Comparison of ENCODE assay signal across 6 cellular contexts in the genomic region with DNA sequence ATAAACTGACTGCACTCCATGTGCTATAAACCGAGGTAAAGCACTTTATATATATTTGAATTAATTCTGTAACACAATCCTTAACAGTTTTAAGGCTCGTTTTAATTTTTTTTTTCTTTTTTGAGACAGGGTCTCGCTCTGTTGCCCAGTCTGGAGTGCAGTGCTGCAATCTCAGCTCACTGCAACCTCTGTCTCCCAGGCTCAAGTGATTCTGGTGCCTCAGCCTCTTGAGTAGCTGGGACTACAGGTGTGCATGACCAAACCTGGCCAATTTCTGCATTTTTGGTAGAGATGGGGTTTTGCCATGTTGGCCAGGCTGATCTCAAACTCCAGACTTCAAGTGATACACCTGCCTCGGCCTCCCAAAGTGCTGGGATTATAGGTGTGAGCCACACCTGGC. TPM values are rescaled to one million over a fixed set of nuclear protein-coding genes. Genes with fewer than 3 reads are reported as not detected.
DNase-seq lines count a peak whose midpoint lies in the region; ATAC-seq and TF ChIP-seq lines count a peak whose summit lies in the region.
"Not testable (repeated sequence)": the region's sequence is repeated elsewhere in the genome, so short reads cannot be mapped to it uniquely, and the experiment has no call there.

No MANE protein-coding gene starts in this region.

- H3K36me3 ChIP-seq in DOHH2 (ENCODE audit: control insufficient read depth, low read length); IMR-90 (ENCODE audit: control insufficient read depth, insufficient read depth, low read length); parathyroid adenoma (ENCODE audit: control insufficient read depth, insufficient read depth, low read length): not testable (repeated sequence)

- H3K4me1 ChIP-seq in DOHH2 (ENCODE audit: control insufficient read depth, low read length) (peaks cover 40% of the 10 kb centered on the region), IMR-90 (ENCODE audit: control insufficient read depth, insufficient read depth, low read length) (peaks cover 17% of the 10 kb centered on the region), parathyroid adenoma (peaks cover 36% of the 10 kb centered on the region)

- H4K5ac ChIP-seq in IMR-90 (ENCODE audit: low read depth, low read length), result not testable (repeated sequence)

- not testable (repeated sequence) for DNase-seq in IMR-90; T-helper 17 cell; MCF 10A (ENCODE audit: unreplicated experiment)

- BruUV-seq in IMR-90 (replicated peaks; lab: Mats Ljungman, UMichigan); MCF 10A (replicated peaks; lab: Mats Ljungman, UMichigan): not testable (repeated sequence)

- H4K91ac ChIP-seq in IMR-90 (ENCODE audit: insufficient read depth, low read depth, low read length), result not testable (repeated sequence)

- not testable (repeated sequence) for H2AFZ ChIP-seq in IMR-90 (replicated peaks; ENCODE audit: low read length, poor library complexity); parathyroid adenoma

- H3K79me2 ChIP-seq in DOHH2 (ENCODE audit: control insufficient read depth, low read length), result peaks cover 15% of the 10 kb centered on the region
- H3K79me2 ChIP-seq in parathyroid adenoma, result not testable (repeated sequence)

- no CpG with 5 or more reads among the region's 4 CpGs for WGBS in IMR-90 (ENCODE audit: extremely low coverage in 2 of 2, insufficient read length in 1 of 2), 2 experiments

- 0 out of 2 replicates have a peak overlapping the region, but pooled peaks have one; percentile 15 for H3K18ac ChIP-seq in IMR-90 (ENCODE audit: low read depth, low read length)

- TF ChIP-seq CTCF in DOHH2 (IDR thresholded peaks at IDR 0.05; ENCODE audit: low read depth, low read length, poor library complexity, severe bottlenecking); IMR-90 (conservative IDR thresholded peaks at IDR 0.05; ENCODE audit: low read depth, low read length); MCF 10A (IDR thresholded peaks at IDR 0.05; ENCODE audit: unreplicated experiment); parathyroid adenoma (IDR thresholded peaks at IDR 0.05): not testable (repeated sequence)

- not testable (repeated sequence) for H3F3A ChIP-seq in DOHH2 (ENCODE audit: control insufficient read depth, insufficient read depth)

- H3K4me1 Mint-ChIP-seq in T-helper 17 cell (peaks cover 22% of the 10 kb centered on the region), MCF 10A (ENCODE audit: insufficient read depth, unreplicated experiment) (peaks cover 32% of the 10 kb centered on the region)
- peaks cover 51% of the 10 kb centered on the region for H3K4me1 Mint-ChIP-seq in activated naive CD4-positive, alpha-beta T cell treated with anti-CD3 and anti-CD28 coated beads, Interleukin-2, amount 50 U/mL, for 24 hours

- TF ChIP-seq POLR2A in IMR-90 (IDR thresholded peaks at IDR 0.05; ENCODE audit: low read depth, low read length), result not testable (repeated sequence)

- in situ Hi-C loops in IMR-90 (cut with MboI; ENCODE audit: low sequenced_read_pairs), result not testable (repeated sequence)

- H3K14ac ChIP-seq in IMR-90 (replicated peaks; ENCODE audit: low read depth, low read length), result not testable (repeated sequence)

- dilution Hi-C loops in IMR-90 (cut with HindIII; ENCODE audit: low sequenced_read_pairs, unreplicated experiment), result not testable (repeated sequence)

- not testable (repeated sequence) for H3K4me3 ChIP-seq in DOHH2 (ENCODE audit: low read length); IMR-90 (ENCODE audit: insufficient read depth, low read depth, low read length)
- H3K4me3 ChIP-seq in parathyroid adenoma (ENCODE audit: low read depth, low read length), result peak overlapping the region; percentile 89

- peak overlapping the region; percentile 49 for H2BK5ac ChIP-seq in IMR-90 (ENCODE audit: low read depth, low read length, poor library complexity, severe bottlenecking)

- not testable (repeated sequence) for H3K9me3 ChIP-seq in DOHH2 (ENCODE audit: control insufficient read depth, insufficient read depth, low read length); IMR-90 (ENCODE audit: control insufficient read depth, insufficient read depth, low read length); T-helper 17 cell (ENCODE audit: control insufficient read depth, low read length, poor library complexity, severe bottlenecking); parathyroid adenoma (ENCODE audit: control insufficient read depth, low read length)

- 0 out of 2 replicates have a peak overlapping the region, but pooled peaks have one; percentile 36 for H2BK20ac ChIP-seq in IMR-90 (ENCODE audit: low read depth, low read length)

- not testable (repeated sequence) for H3K4me3 Mint-ChIP-seq in T-helper 17 cell; activated naive CD4-positive, alpha-beta T cell treated with anti-CD3 and anti-CD28 coated beads, Interleukin-2, amount 50 U/mL, for 24 hours; MCF 10A (ENCODE audit: unreplicated experiment)

- H3K36me3 Mint-ChIP-seq in T-helper 17 cell (ENCODE audit: low read depth); activated naive CD4-positive, alpha-beta T cell treated with anti-CD3 and anti-CD28 coated beads, Interleukin-2, amount 50 U/mL, for 24 hours: not testable (repeated sequence)
- H3K36me3 Mint-ChIP-seq in MCF 10A (ENCODE audit: insufficient read depth, unreplicated experiment), result peaks cover 28% of the 10 kb centered on the region

- H2AK5ac ChIP-seq in IMR-90 (ENCODE audit: low read depth, low read length), result not testable (repeated sequence)

- H3K4me2 ChIP-seq in DOHH2 (ENCODE audit: low read length) (peak overlapping the region; percentile 58), parathyroid adenoma (ENCODE audit: low read length) (peak overlapping the region; percentile 72)
- H3K4me2 ChIP-seq in IMR-90 (ENCODE audit: low read depth, low read length), result not testable (repeated sequence)

- not testable (repeated sequence) for H2BK15ac ChIP-seq in IMR-90 (ENCODE audit: low read depth, low read length)

- H3K27ac ChIP-seq in DOHH2 (ENCODE audit: low read depth, low read length); IMR-90 (ENCODE audit: insufficient read depth, low read length): not testable (repeated sequence)
- peak overlapping the region; percentile 99 for H3K27ac ChIP-seq in parathyroid adenoma

- H3K9ac ChIP-seq in IMR-90 (ENCODE audit: low read depth, low read length); parathyroid adenoma: not testable (repeated sequence)

- H2AK9ac ChIP-seq in IMR-90 (replicated peaks; ENCODE audit: low read depth, low read length, poor library complexity), result not testable (repeated sequence)

- H3K9me2 ChIP-seq in DOHH2 (replicated peaks; ENCODE audit: control insufficient read depth, low read length), result not testable (repeated sequence)

- TF ChIP-seq RAD21 in IMR-90 (IDR thresholded peaks at IDR 0.05; ENCODE audit: low read length), result not testable (repeated sequence)

- H4K8ac ChIP-seq in IMR-90 (ENCODE audit: low read depth in 2 of 2, low read length in 2 of 2), result not testable (repeated sequence)

- CTCF ChIA-PET in IMR-90 (lab: Yijun Ruan, JAX); MCF 10A (lab: Yijun Ruan, JAX): not testable (repeated sequence)

- POLR2A ChIA-PET in IMR-90 (lab: Charles Lee; ENCODE audit: unreplicated experiment), result not testable (repeated sequence)
- POLR2A ChIA-PET in MCF 10A (lab: Yijun Ruan, JAX), result interaction anchor here (1.1 to 5.5 kb wide), 3 partner anchors 10 to 43 kb away, joined by 3 to 129 read pairs (median 4); no protein-coding TSS in a partner anchor

- peak overlapping the region; percentile 3; the same call in 1 of the 2 replicates for H2BK120ac ChIP-seq in IMR-90 (ENCODE audit: low read depth, low read length)

- H3K9me3 Mint-ChIP-seq in activated naive CD4-positive, alpha-beta T cell treated with anti-CD3 and anti-CD28 coated beads, Interleukin-2, amount 50 U/mL, for 24 hours; MCF 10A (ENCODE audit: unreplicated experiment): not testable (repeated sequence)

- not testable (repeated sequence) for H3K56ac ChIP-seq in IMR-90 (ENCODE audit: extremely low read depth, insufficient read depth, low read length)

- not testable (repeated sequence) for H3K27me3 Mint-ChIP-seq in T-helper 17 cell; activated naive CD4-positive, alpha-beta T cell treated with anti-CD3 and anti-CD28 coated beads, Interleukin-2, amount 50 U/mL, for 24 hours; MCF 10A (ENCODE audit: insufficient read depth, unreplicated experiment)

- peak overlapping the region; percentile 32 for H3K27ac Mint-ChIP-seq in T-helper 17 cell
- peak overlapping the region; percentile 43 for H3K27ac Mint-ChIP-seq in activated naive CD4-positive, alpha-beta T cell treated with anti-CD3 and anti-CD28 coated beads, Interleukin-2, amount 50 U/mL, for 24 hours
- peak overlapping the region; percentile 66 for H3K27ac Mint-ChIP-seq in MCF 10A (ENCODE audit: low read depth, unreplicated experiment)

- not testable (repeated sequence) for H4K20me1 ChIP-seq in DOHH2 (ENCODE audit: control insufficient read depth, insufficient read depth, low read depth, low read length); IMR-90 (ENCODE audit: insufficient read depth, low read length)

- not testable (repeated sequence) for H3K27me3 ChIP-seq in DOHH2 (ENCODE audit: control insufficient read depth, low read length); IMR-90 (ENCODE audit: control insufficient read depth, insufficient read depth, low read length); parathyroid adenoma (ENCODE audit: control insufficient read depth, insufficient read depth, low read length)

- H3K4ac ChIP-seq in IMR-90 (ENCODE audit: low read depth, low read length), result not testable (repeated sequence)

- intact Hi-C loops in IMR-90 (cut with micrococcal nuclease), result loop anchor here (10.0 kb wide), 1 partner anchor 611 kb away; the partner anchor contains the start of gene SMNDC1
- intact Hi-C loops in MCF 10A (cut with micrococcal nuclease), result not testable (repeated sequence)

- not testable (repeated sequence) for H3K23ac ChIP-seq in IMR-90 (ENCODE audit: low read depth, low read length)

- H3K9me1 ChIP-seq in IMR-90 (ENCODE audit: insufficient read depth, low read length), result not testable (repeated sequence)

- peaks cover 18 to 39% of the 10 kb centered on the region in 2 experiments for H3K79me1 ChIP-seq in IMR-90 (ENCODE audit: low read depth in 1 of 2, low read length in 2 of 2)

- ATAC-seq in IMR-90 (ENCODE audit: low read depth); T-helper 17 cell: not testable (repeated sequence)

RNA-seq across cellular contexts. Expression of gene BBIP1, which starts 3.4 kb away (rescaled TPM):
- total RNA-seq in IMR-90 (2012; rRNA removed) (17.4 and 21.7 TPM in 2 replicates), T-helper 17 cell (10 to 100 TPM; 30.8 to 36.4 TPM), MCF 10A (2022) (46.9 and 68.7 TPM in 2 replicates)
- polyA plus RNA-seq in IMR-90 (2012; rRNA removed), result 14.4 and 19.9 TPM in 2 replicates
- 1.6 and 2.9 TPM in 2 replicates for polyA plus RNA-seq in IMR-90 (2012; cell fraction: cytosol; rRNA removed)
- 2.9 and 37.6 TPM in 2 replicates for polyA plus RNA-seq in IMR-90 (2012; cell fraction: nucleus; rRNA removed; ENCODE audit: low replicate concordance)

RNA-seq across cellular contexts. Expression of gene SHOC2, which starts 3.8 kb away (rescaled TPM):
- 47.5 TPM in 2 replicates for total RNA-seq in IMR-90 (2012; rRNA removed)
- 10.8 and 13.4 TPM in 2 replicates for polyA plus RNA-seq in IMR-90 (2012; rRNA removed)
- 2.1 and 3.7 TPM in 2 replicates for polyA plus RNA-seq in IMR-90 (2012; cell fraction: cytosol; rRNA removed)
- polyA plus RNA-seq in IMR-90 (2012; cell fraction: nucleus; rRNA removed; ENCODE audit: low replicate concordance), result 0.90 and 10.5 TPM in 2 replicates
- 10 to 100 TPM; 68.0 to 71.1 TPM for total RNA-seq in T-helper 17 cell
- 59.8 and 60.6 TPM in 2 replicates for total RNA-seq in MCF 10A (2022)

RNA-seq across cellular contexts. Expression of gene PDCD4, which starts 43.9 kb away (rescaled TPM):
- 10.9 and 46.9 TPM in 2 replicates for total RNA-seq in IMR-90 (2012; rRNA removed)
- polyA plus RNA-seq in IMR-90 (2012; rRNA removed), result 42.7 and 49.7 TPM in 2 replicates
- 4.3 and 6.9 TPM in 2 replicates for polyA plus RNA-seq in IMR-90 (2012; cell fraction: cytosol; rRNA removed)
- 1.7 and 24.9 TPM in 2 replicates for polyA plus RNA-seq in IMR-90 (2012; cell fraction: nucleus; rRNA removed; ENCODE audit: low replicate concordance)
- total RNA-seq in T-helper 17 cell, result 100 to 1,000 TPM; 307 TPM
- 80.7 and 133 TPM in 2 replicates for total RNA-seq in MCF 10A (2022)
